Comparison of ENCODE assay signal across 1 cellular context in genomic region chr3:119524931-119525662, GRCh38.
TF ChIP-seq lines count a peak whose summit lies in the region.

No MANE protein-coding gene starts in this region.

TF ChIP-seq in SK-N-SH, 30 proteins besides CTCF, POLR2A, EP300 and RAD21 (continued from another document):
- TF ChIP-seq PBX3 (IDR thresholded peaks at IDR 0.05) (peak; percentile 42; the same call in 1 of the 2 replicates), FOSL2 (IDR thresholded peaks at IDR 0.05; ENCODE audit: borderline replicate concordance, low read depth) (no peak)
